4 cellular contexts compared by ENCODE assay signal in genomic region chr15:28308718-28309117, GRCh38. TPM values are rescaled to one million over a fixed set of nuclear protein-coding genes. Genes with fewer than 3 reads are reported as not detected.
"Had no signal": no experiment of that assay in that cellular context is flagged by ENCODE, and none has a peak within 500 bp of the region (broad histone marks: within the 10 kb centered on the region; RNA-seq: fewer than 3 reads in every experiment).

No MANE protein-coding gene starts in this region.

RNA-seq across cellular contexts. Expression of gene GOLGA6L24, which starts 49.2 kb away (rescaled TPM):
- total RNA-seq: LHCN-M2, M059J, MCF 10A, NCI-H460 had no signal
